In the genomic region with DNA sequence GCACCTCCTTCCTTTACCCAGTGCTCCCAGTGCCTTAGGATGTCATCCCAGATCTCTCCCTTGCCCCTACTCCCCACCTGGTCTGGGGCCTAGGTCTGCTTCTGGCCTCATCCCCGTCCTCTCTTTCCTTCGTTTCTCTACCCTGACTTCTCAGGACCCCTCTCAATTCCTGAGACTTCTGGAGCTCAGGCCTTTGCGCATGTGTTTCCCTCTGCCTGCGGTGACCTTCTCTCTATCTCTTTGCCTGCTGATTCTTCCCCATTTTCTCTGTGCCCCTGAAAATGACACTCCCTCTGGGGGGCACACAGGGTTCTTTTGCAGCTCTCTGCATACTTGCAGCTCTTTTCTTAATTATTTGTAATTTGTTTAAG, we compare ENCODE assay signal across 15 cellular contexts. TPM values are rescaled to one million over a fixed set of nuclear protein-coding genes. Genes with fewer than 3 reads are reported as not detected.
DNase-seq lines count a peak whose midpoint lies in the region; ATAC-seq and TF ChIP-seq lines count a peak whose summit lies in the region.
"Had no signal": no experiment of that assay in that cellular context is flagged by ENCODE, and none has a peak within 500 bp of the region (broad histone marks: within the 10 kb centered on the region; RNA-seq: fewer than 3 reads in every experiment).

No MANE protein-coding gene starts in this region.

- peak overlapping the region; percentile 98 for H3K27ac ChIP-seq in Panc1 (ENCODE audit: low read length)
- H3K27ac ChIP-seq: vagina had no signal

- POLR2A ChIA-PET in activated CD4-positive, alpha-beta T cell treated with anti-CD3 and anti-CD28 coated beads, Interleukin-2, amount 10 ng/mL, durations not matched to agents 7 days and 5 days (lab: Charles Lee), result no interaction called here
- POLR2A ChIA-PET in Panc1 (lab: Charles Lee), result no interaction called here

- peak overlapping the region; percentile 66 for H3K4me2 ChIP-seq in skeletal muscle satellite cell (ENCODE audit: low read length)

- peak overlapping the region; percentile 47 for H3K27ac Mint-ChIP-seq in activated CD4-positive, alpha-beta T cell treated with anti-CD3 and anti-CD28 coated beads, Interleukin-2, amount 10 ng/mL, durations not matched to agents 7 days and 5 days
- peak overlapping the region; percentile 80 for H3K27ac Mint-ChIP-seq in chondrocyte (ENCODE audit: unreplicated experiment)
- H3K27ac Mint-ChIP-seq: nephron had no signal

- H3K9me3 Mint-ChIP-seq in activated CD4-positive, alpha-beta T cell treated with anti-CD3 and anti-CD28 coated beads, Interleukin-2, amount 10 ng/mL, durations not matched to agents 7 days and 5 days, result no peaks in the 10 kb centered on the region
- H3K9me3 Mint-ChIP-seq in chondrocyte (ENCODE audit: low read depth), result no peaks in the 10 kb centered on the region
- H3K9me3 Mint-ChIP-seq: activated B cell treated with CpG ODN at 0.5 μM for 24 hours; activated naive CD4-positive, alpha-beta T cell treated with anti-CD3 and anti-CD28 coated beads, Interleukin-2, amount 10 ng/mL, durations not matched to agents 7 days and 5 days; nephron had no signal

- in situ Hi-C loops in Panc1 (cut with HindIII; ENCODE audit: low pct_unique_long_range_greater_than_20kb, low sequenced_read_pairs), result no loop called here

- no peak for DNase-seq in activated CD4-positive, alpha-beta T cell treated with anti-CD3 and anti-CD28 coated beads, Interleukin-2, amount 10 ng/mL, durations not matched to agents 7 days and 5 days
- DNase-seq in activated CD4-positive, alpha-beta T cell treated with anti-CD3 and anti-CD28 coated beads, Interleukin-2, amount 50 U/mL, for 4 hours, result no peak
- DNase-seq in Panc1 (ENCODE audit: low read depth, low spot score) (no peak), chondrocyte (ENCODE audit: low spot score) (no peak), hepatic stellate cell (ENCODE audit: low spot score) (no peak), mesenteric fat pad (ENCODE audit: low spot score) (no peak)
- no peak for DNase-seq in stimulated activated CD4-positive, alpha-beta T cell treated with anti-CD3 and anti-CD28 coated beads, Interleukin-12 subunit alpha, Interleukin-12 subunit beta, amount 100 ng/mL, for 4 hours
- DNase-seq: activated B cell treated with CpG ODN at 0.5 μM for 24 hours; activated naive CD4-positive, alpha-beta T cell treated with anti-CD3 and anti-CD28 coated beads, Interleukin-2, amount 10 ng/mL, durations not matched to agents 7 days and 5 days; DMS153; NCI-H1048; NCI-H526 treated with DMSO at 0.1 percent for 48 hours had no signal

- CTCF ChIA-PET in activated CD4-positive, alpha-beta T cell treated with anti-CD3 and anti-CD28 coated beads, Interleukin-2, amount 10 ng/mL, durations not matched to agents 7 days and 5 days (lab: Charles Lee), result interaction anchor here (1.5 to 2.5 kb wide), 3 partner anchors 9 to 41 kb away, joined by 6 to 12 read pairs (median 8); partner anchors contain the start of genes ADORA2B, TTC19 and ZSWIM7
- CTCF ChIA-PET in Panc1 (lab: Charles Lee), result no interaction called here

- H3K4me1 ChIP-seq in Panc1 (ENCODE audit: control insufficient read depth, insufficient read depth, low read length) (peaks cover 73% of the 10 kb centered on the region), skeletal muscle satellite cell (ENCODE audit: control insufficient read depth, insufficient read depth, low read length) (peaks cover 46% of the 10 kb centered on the region)

- H3K36me3 ChIP-seq in Panc1 (ENCODE audit: control insufficient read depth, insufficient read depth, low read length) (no peaks in the 10 kb centered on the region), skeletal muscle satellite cell (ENCODE audit: insufficient read depth, low read length) (no peaks in the 10 kb centered on the region)
- H3K36me3 ChIP-seq: vagina had no signal

- peak overlapping the region; percentile 34 for H3K9ac ChIP-seq in skeletal muscle satellite cell (ENCODE audit: low read depth, low read length)

- peaks cover 31% of the 10 kb centered on the region for H3K4me1 Mint-ChIP-seq in activated CD4-positive, alpha-beta T cell treated with anti-CD3 and anti-CD28 coated beads, Interleukin-2, amount 10 ng/mL, durations not matched to agents 7 days and 5 days
- H3K4me1 Mint-ChIP-seq in chondrocyte (ENCODE audit: low read depth), result peaks cover 45% of the 10 kb centered on the region

- BruUV-seq in Panc1 (replicated peaks; lab: Mats Ljungman, UMichigan), result no TSS peak

- no peaks in the 10 kb centered on the region for H3K9me3 ChIP-seq in Panc1 (ENCODE audit: control insufficient read depth, insufficient read depth, low read depth, low read length)
- H3K9me3 ChIP-seq in skeletal muscle satellite cell (replicated peaks; ENCODE audit: low read length), result no peaks in the 10 kb centered on the region
- H3K9me3 ChIP-seq: vagina had no signal

- no peak for ATAC-seq in Panc1

- H3K27me3 ChIP-seq in Panc1 (ENCODE audit: control insufficient read depth, insufficient read depth, low read length) (no peaks in the 10 kb centered on the region), skeletal muscle satellite cell (ENCODE audit: control insufficient read depth, insufficient read depth, low read length) (no peaks in the 10 kb centered on the region)
- H3K27me3 ChIP-seq: vagina had no signal

- H3K27me3 Mint-ChIP-seq in activated CD4-positive, alpha-beta T cell treated with anti-CD3 and anti-CD28 coated beads, Interleukin-2, amount 10 ng/mL, durations not matched to agents 7 days and 5 days, result peaks cover 37% of the 10 kb centered on the region
- no peaks in the 10 kb centered on the region for H3K27me3 Mint-ChIP-seq in chondrocyte (ENCODE audit: low read depth)

- no peaks in the 10 kb centered on the region for H3K36me3 Mint-ChIP-seq in activated CD4-positive, alpha-beta T cell treated with anti-CD3 and anti-CD28 coated beads, Interleukin-2, amount 10 ng/mL, durations not matched to agents 7 days and 5 days (ENCODE audit: low read depth)
- no peaks in the 10 kb centered on the region for H3K36me3 Mint-ChIP-seq in chondrocyte (ENCODE audit: low read depth)
- H3K36me3 Mint-ChIP-seq: activated naive CD4-positive, alpha-beta T cell treated with anti-CD3 and anti-CD28 coated beads, Interleukin-2, amount 10 ng/mL, durations not matched to agents 7 days and 5 days had no signal

- TF ChIP-seq CTCF in Panc1 (IDR thresholded peaks at IDR 0.05) (no peak), chondrocyte (IDR thresholded peaks at IDR 0.05) (no peak)

- intact Hi-C loops in Panc1 (cut with micrococcal nuclease; ENCODE audit: unreplicated experiment), result no loop called here

- no peak overlapping the region for H3K4me3 Mint-ChIP-seq in activated CD4-positive, alpha-beta T cell treated with anti-CD3 and anti-CD28 coated beads, Interleukin-2, amount 10 ng/mL, durations not matched to agents 7 days and 5 days
- H3K4me3 Mint-ChIP-seq in chondrocyte (ENCODE audit: unreplicated experiment), result no peak overlapping the region
- H3K4me3 Mint-ChIP-seq: activated naive CD4-positive, alpha-beta T cell treated with anti-CD3 and anti-CD28 coated beads, Interleukin-2, amount 10 ng/mL, durations not matched to agents 7 days and 5 days; nephron had no signal

- peak overlapping the region in 1 of 2 experiments; percentile 20; a peak in 2 of 4 replicates for H3K4me3 ChIP-seq in Panc1 (ENCODE audit: low read depth in 2 of 2, low read length in 2 of 2)
- no peak overlapping the region for H3K4me3 ChIP-seq in skeletal muscle satellite cell (ENCODE audit: low read length)
- H3K4me3 ChIP-seq: vagina had no signal

RNA-seq across cellular contexts. Expression of gene ADORA2B, which starts 13.5 kb away (rescaled TPM):
- total RNA-seq in activated CD4-positive, alpha-beta T cell treated with anti-CD3 and anti-CD28 coated beads, Interleukin-2, amount 10 ng/mL, durations not matched to agents 7 days and 5 days, result under 1 TPM; 0.25 to 0.29 TPM
- 42.7 TPM for total RNA-seq in Panc1 (2021; ENCODE audit: unreplicated experiment)
- polyA plus RNA-seq in Panc1 (2012; ENCODE audit: insufficient read length), result 35.5 TPM
- total RNA-seq in chondrocyte, result 4.6 to 9.7 TPM (median 9.6 TPM) in 3 replicates
- total RNA-seq in skeletal muscle satellite cell (2012; rRNA removed), result 15.5 and 22.9 TPM in 2 replicates
- 0.55 TPM for total RNA-seq in mesenteric fat pad
- total RNA-seq: activated B cell treated with CpG ODN at 0.5 μM for 24 hours had no signal

RNA-seq across cellular contexts. Expression of gene ZSWIM7, which starts 41.0 kb away (rescaled TPM):
- total RNA-seq in activated CD4-positive, alpha-beta T cell treated with anti-CD3 and anti-CD28 coated beads, Interleukin-2, amount 10 ng/mL, durations not matched to agents 7 days and 5 days, result 10 to 100 TPM; 13.3 to 18.1 TPM
- total RNA-seq in Panc1 (2021; ENCODE audit: unreplicated experiment) (17.5 TPM), chondrocyte (16.7 to 18.7 TPM (median 18.2 TPM) in 3 replicates), mesenteric fat pad (34.0 TPM)
- 21.6 TPM for polyA plus RNA-seq in Panc1 (2012; ENCODE audit: insufficient read length)
- 7.0 and 9.9 TPM in 2 replicates for total RNA-seq in skeletal muscle satellite cell (2012; rRNA removed)

RNA-seq across cellular contexts. Expression of gene TTC19, which starts 41.2 kb away (rescaled TPM):
- total RNA-seq in activated CD4-positive, alpha-beta T cell treated with anti-CD3 and anti-CD28 coated beads, Interleukin-2, amount 10 ng/mL, durations not matched to agents 7 days and 5 days, result 10 to 100 TPM; 25.4 to 25.5 TPM
- 28.4 TPM for total RNA-seq in Panc1 (2021; ENCODE audit: unreplicated experiment)
- 28.1 TPM for polyA plus RNA-seq in Panc1 (2012; ENCODE audit: insufficient read length)
- total RNA-seq in chondrocyte, result 22.9 to 28.3 TPM (median 23.7 TPM) in 3 replicates
- 23.3 and 28.8 TPM in 2 replicates for total RNA-seq in skeletal muscle satellite cell (2012; rRNA removed)
- 27.0 TPM for total RNA-seq in mesenteric fat pad
